In the genomic region with DNA sequence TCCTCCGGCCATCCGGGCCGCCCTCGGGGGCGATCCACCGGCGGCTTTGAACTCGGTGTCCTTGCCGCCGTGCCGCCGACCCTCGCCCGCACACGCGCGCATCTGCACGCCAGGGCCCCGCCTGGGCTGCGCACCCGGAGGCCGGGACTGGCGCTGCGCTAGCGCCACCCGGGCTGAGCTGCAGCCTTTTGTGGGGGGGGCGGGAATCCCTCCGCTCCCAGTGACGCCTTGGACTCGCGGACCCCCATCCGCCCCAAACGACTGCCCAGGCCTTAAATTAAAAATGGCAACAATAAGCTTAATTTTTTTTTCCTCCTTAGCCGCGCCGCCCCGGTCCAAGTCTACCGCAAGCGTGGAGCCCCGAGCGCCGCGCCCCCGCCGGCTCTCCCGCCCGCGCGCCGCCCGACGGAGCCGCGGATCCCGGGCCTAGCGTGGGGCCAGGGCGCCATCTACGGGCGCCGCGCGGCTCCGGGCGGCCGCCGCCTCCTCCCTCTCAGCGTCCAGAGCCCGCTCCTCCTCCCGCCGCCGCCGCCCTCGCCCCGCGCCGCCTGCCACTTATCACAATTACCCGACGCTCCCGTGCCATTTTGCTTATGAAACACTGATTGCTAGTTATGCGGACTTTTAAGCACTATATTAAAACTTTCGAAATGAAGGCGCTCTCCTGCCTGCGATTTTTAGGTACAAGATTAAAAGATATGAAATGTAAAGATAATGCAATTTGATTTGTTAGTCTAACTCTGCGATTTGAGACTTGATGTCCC, we compare ENCODE assay signal across 8 cellular contexts. TPM values are rescaled to one million over a fixed set of nuclear protein-coding genes. Genes with fewer than 3 reads are reported as not detected.
A peak's percentile ranks its signal among the peaks of the same experiment; 100 is the strongest.
DNase-seq lines count a peak whose midpoint lies in the region; ATAC-seq and TF ChIP-seq lines count a peak whose summit lies in the region.

No MANE protein-coding gene starts in this region.

- H3K4me1 ChIP-seq in ectodermal cell (ENCODE audit: control insufficient read depth, insufficient read depth, low read length) (peaks cover 30% of the 10 kb centered on the region), thyroid gland (peaks cover 6 to 14% of the 10 kb centered on the region in 2 donors)

- H3K27me3 ChIP-seq in ectodermal cell (ENCODE audit: control insufficient read depth, insufficient read depth, low read length, poor library complexity, severe bottlenecking) = peaks cover 89% of the 10 kb centered on the region
- peaks cover 38% of the 10 kb centered on the region for H3K27me3 ChIP-seq in thyroid gland

- TF ChIP-seq POLR2A in thyroid gland (IDR thresholded peaks at IDR 0.05) = no peak

- peak overlapping the region; percentile 48 for H3K4me3 Mint-ChIP-seq in mesothelial cell of epicardium

- ATAC-seq in GM21717 (IDR thresholded peaks at IDR 0.05; ENCODE audit: unreplicated experiment) = no peak

- peak overlapping the region; percentile 35 for H3K4me3 ChIP-seq in ectodermal cell (ENCODE audit: insufficient read depth, low read depth, low read length)
- H3K4me3 ChIP-seq in thyroid gland (replicated peaks in 1 of 3) = peak overlapping the region in 1 of 3 donors; percentile 12

- H3K9me3 ChIP-seq in ectodermal cell (ENCODE audit: control insufficient read depth, low read length) (no peaks in the 10 kb centered on the region), thyroid gland (no peaks in the 10 kb centered on the region)

- H3K36me3 ChIP-seq in ectodermal cell (ENCODE audit: control insufficient read depth, insufficient read depth, low read length) (no peaks in the 10 kb centered on the region), thyroid gland (no peaks in the 10 kb centered on the region)

- intact Hi-C loops in thyroid gland (cut with DNase I) = loop anchor here (10.0 kb wide), 1 partner anchor 627 kb away; no protein-coding TSS in a partner anchor

- peaks cover 86% of the 10 kb centered on the region for H3K27me3 Mint-ChIP-seq in mesothelial cell of epicardium (ENCODE audit: low read depth)

- H3K4me1 Mint-ChIP-seq in mesothelial cell of epicardium = peaks cover 24% of the 10 kb centered on the region

- H3K36me3 Mint-ChIP-seq in mesothelial cell of epicardium = no peaks in the 10 kb centered on the region

- H3K9me3 Mint-ChIP-seq in mesothelial cell of epicardium = no peaks in the 10 kb centered on the region

- 0 to 1% methylated on average over 84 of the region's 84 CpGs for WGBS in ectodermal cell, 2 experiments
- WGBS in thyroid gland, 2 donors = 1 to 4% methylated on average over 45 to 79 of the region's 84 CpGs

- H3K27ac ChIP-seq in ectodermal cell (ENCODE audit: insufficient read depth, low read depth, low read length, poor library complexity, severe bottlenecking) = no peak overlapping the region
- no peak overlapping the region for H3K27ac ChIP-seq in thyroid gland

- TF ChIP-seq CTCF in mesothelial cell of epicardium (IDR thresholded peaks at IDR 0.05; ENCODE audit: unreplicated experiment) (peak; percentile 2), thyroid gland (IDR thresholded peaks at IDR 0.05) (peak in 3 of 6 experiments; percentile 33 to 76 (median 58))

- DNase-seq in COR-L47 (lab: John Stamatoyannopoulos, UW) (peak; percentile 40), H4 (ENCODE audit: low spot score) (peak; percentile 20), SK-N-DZ (ENCODE audit: low spot score) (peak; percentile 58), mesothelial cell of epicardium (ENCODE audit: low spot score in 2 of 2, unreplicated experiment in 2 of 2) (no peak), thyroid gland (peak; percentile 40 to 46), NCI-H524 treated with DMSO at 0.1 percent for 48 hours (lab: John Stamatoyannopoulos, UW) (no peak)

- H3K27ac Mint-ChIP-seq in mesothelial cell of epicardium = no peak overlapping the region

RNA-seq across cellular contexts. Expression of a gene that starts 7.5 kb away (rescaled TPM):
- total RNA-seq in H4 (2014; rRNA removed; shearing (Covaris generic)) = 0.33 TPM in 2 replicates
- polyA plus RNA-seq in SK-N-DZ (2014; cell fraction: cytosol; rRNA removed) = 16.3 and 17.2 TPM in 2 replicates
- 18.2 and 24.6 TPM in 2 replicates for polyA plus RNA-seq in SK-N-DZ (2014; cell fraction: nucleus; rRNA removed)
- polyA plus RNA-seq in ectodermal cell (2013, experiment 1 of 4) = 2.3 TPM
- 2.6 TPM for polyA plus RNA-seq in ectodermal cell (2013, experiment 2 of 4)
- polyA plus RNA-seq in ectodermal cell (2013, experiment 3 of 4) = 2.8 TPM
- polyA plus RNA-seq in ectodermal cell (2013, experiment 4 of 4) = 4.4 TPM
- total RNA-seq in mesothelial cell of epicardium (1.1 to 1.4 TPM (median 1.2 TPM) in 3 replicates), thyroid gland (10 to 100 TPM in 1 of 4 donors, 1 to 10 TPM in 3; 6.8 to 12.5 (median 8.8) TPM)

Comparison
In these comparisons a context has a peak if more than half of its experiments do, and no peak if none do; other contexts are left out.
1. DNase-seq: peak in COR-L47 (single experiment), H4 (single experiment), SK-N-DZ (single experiment) and thyroid gland (2 of 2); none in mesothelial cell of epicardium (0 of 2) and NCI-H524 treated with DMSO at 0.1 percent for 48 hours (single experiment).